In genomic region chr17:48107137-48108055, GRCh38 we compare ENCODE assay signal across 8 cellular contexts. TPM values are rescaled to one million over a fixed set of nuclear protein-coding genes. Genes with fewer than 3 reads are reported as not detected.
DNase-seq lines count a peak whose midpoint lies in the region; ATAC-seq and TF ChIP-seq lines count a peak whose summit lies in the region.

Gene SNX11 (plus strand): TSS chr17:48107766. CDS start chr17:48112044, 4,278 bp downstream.

- no peaks in the 10 kb centered on the region for H3K9me3 ChIP-seq in right cardiac atrium (ENCODE audit: control insufficient read depth, low read length)
- no peaks in the 10 kb centered on the region for H3K9me3 ChIP-seq in aorta (ENCODE audit: control insufficient read depth, low read length)

- intact Hi-C loops in T-helper 2 cell treated with Interferon-gamma antibody and Interleukin-4, amounts not matched to agents 100 ng/mL and 5 ng/mL, for 36 hours (cut with micrococcal nuclease), result loop anchor here (1.0 to 10.0 kb wide), 3 partner anchors 82 to 727 kb away; partner anchors contain the start of genes CALCOCO2 and PNPO
- intact Hi-C loops in right cardiac atrium (cut with DNase I) (loop anchor here in 1 of 4 donors (10.0 kb wide), 1 partner anchor 83 kb away; no protein-coding TSS in a partner anchor), aorta (cut with DNase I) (no loop called here)

- peak within 1 kb of the TSS; percentile 86 for H3K9ac ChIP-seq in rectal smooth muscle tissue (ENCODE audit: low read length)

- H3K27me3 ChIP-seq in right cardiac atrium (ENCODE audit: control insufficient read depth, insufficient read depth) (no peaks in the 10 kb centered on the region), rectal smooth muscle tissue (ENCODE audit: control insufficient read depth, insufficient read depth, low read length) (no peaks in the 10 kb centered on the region), aorta (ENCODE audit: control insufficient read depth in 1 of 2, insufficient read depth in 2 of 2, low read length in 1 of 2) (no peaks in the 10 kb centered on the region)

- H3K4me3 ChIP-seq in right cardiac atrium (ENCODE audit: low read length), result peak within 1 kb of the TSS; percentile 94
- peak within 1 kb of the TSS; percentile 93 for H3K4me3 ChIP-seq in rectal smooth muscle tissue (ENCODE audit: low read length)
- H3K4me3 ChIP-seq in aorta (ENCODE audit: low read length in 2 of 2), result peak within 1 kb of the TSS; percentile 30 to 47

- H3K36me3 ChIP-seq in rectal smooth muscle tissue (ENCODE audit: control insufficient read depth, insufficient read depth, low read length) (no peaks in the 10 kb centered on the region), aorta (ENCODE audit: control insufficient read depth in 1 of 2, insufficient read depth in 2 of 2, low read length in 1 of 2) (no peaks in the 10 kb centered on the region)

- peak; percentile 74 for ATAC-seq in GM18505 (IDR thresholded peaks at IDR 0.05; ENCODE audit: unreplicated experiment)
- peak; percentile 76 for ATAC-seq in HG02970 (IDR thresholded peaks at IDR 0.05; ENCODE audit: low FRiP score, unreplicated experiment)
- peak; percentile 98 to 99 for ATAC-seq in right cardiac atrium
- peak; percentile 95 for ATAC-seq in aorta (ENCODE audit: low FRiP score)

- peak; percentile 94 to 96 for DNase-seq in NCI-H1930 (lab: John Stamatoyannopoulos, UW)
- peak; percentile 74 to 99 (median 93) for DNase-seq in anterior cingulate cortex (lab: John Stamatoyannopoulos, UW)
- DNase-seq in right cardiac atrium, result peak; percentile 89 to 96 (median 96)
- DNase-seq in aorta, result peak; percentile 93 to 95

- WGBS in right cardiac atrium, result under 1% methylated on average over 64 of the region's 64 CpGs
- WGBS in aorta, 2 donors, result 0 to 1% methylated on average over 64 of the region's 64 CpGs

- H3K4me1 ChIP-seq in right cardiac atrium (ENCODE audit: control insufficient read depth, insufficient read depth, low read length) (no peaks in the 10 kb centered on the region), rectal smooth muscle tissue (ENCODE audit: control insufficient read depth, insufficient read depth, low read length) (no peaks in the 10 kb centered on the region), aorta (ENCODE audit: control insufficient read depth in 1 of 2, insufficient read depth in 2 of 2, low read length in 2 of 2) (no peaks in the 10 kb centered on the region)

- H3K27ac ChIP-seq in right cardiac atrium (ENCODE audit: low read length) (peak within 1 kb of the TSS; percentile 95), rectal smooth muscle tissue (ENCODE audit: low read depth, low read length) (peak within 1 kb of the TSS; percentile 94), aorta (ENCODE audit: low read depth in 1 of 2, low read length in 2 of 2) (peak within 1 kb of the TSS in 1 of 2 donors; percentile 75)

- TF ChIP-seq POLR2A in GM18505 (IDR thresholded peaks at IDR 0.05; ENCODE audit: borderline replicate concordance, extremely low read depth, insufficient read depth, insufficient read length), result peak; percentile 91

RNA-seq across cellular contexts. Expression of gene SNX11, which starts in this region (rescaled TPM):
- 22.3 and 23.4 TPM in 2 replicates for total RNA-seq in T-helper 2 cell treated with Interferon-gamma antibody and Interleukin-4, amounts not matched to agents 100 ng/mL and 5 ng/mL, for 36 hours
- total RNA-seq in right cardiac atrium (10 to 100 TPM; 10.4 to 16.6 (median 13.2) TPM), aorta (10 to 100 TPM; 17.4 to 18.8 TPM)
- polyA plus RNA-seq in right cardiac atrium (7.5 TPM), aorta (10 to 100 TPM; 11.7 to 17.2 TPM)

Comparison
In these comparisons a context has a peak if more than half of its experiments do, and no peak if none do; other contexts are left out.
1. H3K4me3 ChIP-seq: peak in every context shown above with its lines; median percentile 94 in right cardiac atrium; 93 in rectal smooth muscle tissue; 38 in aorta.